8 cellular contexts compared by ENCODE assay signal in the genomic region with DNA sequence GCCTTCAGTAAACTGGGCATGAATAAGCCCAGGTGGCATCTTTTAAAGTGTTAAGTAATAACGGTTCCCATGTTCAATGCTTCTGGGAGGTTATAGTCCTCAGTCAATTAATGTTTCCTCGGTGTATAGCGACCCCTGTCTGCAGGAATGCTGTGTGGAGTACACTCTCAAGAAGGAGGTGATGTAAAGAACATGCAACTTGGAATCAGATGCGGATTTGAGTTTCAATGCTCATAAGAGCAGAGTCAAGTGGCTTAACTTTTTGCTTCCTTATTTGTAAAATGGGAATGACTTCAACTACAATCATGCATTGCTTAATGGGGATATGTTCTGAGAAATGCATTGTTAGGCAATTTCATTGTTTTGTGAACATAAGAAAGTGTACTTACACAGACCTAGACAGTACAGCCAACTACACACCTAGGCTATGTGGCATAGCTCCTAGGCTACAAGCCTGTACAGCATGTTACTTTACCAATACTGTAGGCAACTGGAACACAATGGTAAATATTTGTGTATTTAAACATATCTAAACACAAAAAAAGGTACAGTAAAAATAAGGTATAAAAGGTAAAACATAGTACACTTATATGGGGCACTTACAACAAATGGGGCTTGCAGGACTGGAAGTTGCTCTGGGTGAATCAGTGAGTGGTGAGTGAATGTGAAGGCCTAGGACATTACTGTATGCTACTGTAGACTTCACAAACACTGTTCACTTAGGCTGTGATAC. TPM values are rescaled to one million over a fixed set of nuclear protein-coding genes. Genes with fewer than 3 reads are reported as not detected.
DNase-seq lines count a peak whose midpoint lies in the region; ATAC-seq lines count a peak whose summit lies in the region.

No MANE protein-coding gene starts in this region.

- DNase-seq in AG08395 (ENCODE audit: low spot score) (peak; percentile 76), NCI-H2227 (lab: John Stamatoyannopoulos, UW; ENCODE audit: unreplicated experiment) (peak; percentile 45), dermis microvascular lymphatic vessel endothelial cell (ENCODE audit: low read depth in 2 of 2) (peak; percentile 38 to 82), medulla oblongata (ENCODE audit: extremely low spot score) (peak; percentile 83)
- DNase-seq in activated CD4-positive, alpha-beta T cell treated with anti-CD3 and anti-CD28 coated beads for 4 hours = peak; percentile 65 to 76
- peak; percentile 5 to 51 for DNase-seq in stimulated activated CD8-positive, alpha-beta memory T cell treated with anti-CD3 and anti-CD28 coated beads, Interleukin-4, amount 100 ng/mL, for 1 hour (ENCODE audit: low read depth in 2 of 2, low spot score in 1 of 2)

- ATAC-seq in GM18517 (IDR thresholded peaks at IDR 0.05; ENCODE audit: unreplicated experiment) = peak; percentile 96
- ATAC-seq in HG03066 (IDR thresholded peaks at IDR 0.05; ENCODE audit: low read depth, unreplicated experiment) = peak; percentile 91

RNA-seq across cellular contexts. Expression of gene MRPS35, which starts 6.7 kb away (rescaled TPM):
- total RNA-seq in dermis microvascular lymphatic vessel endothelial cell = 27.6 and 33.8 TPM in 2 replicates

RNA-seq across cellular contexts. Expression of gene REP15, which starts 7.6 kb away (rescaled TPM):
- 5.4 and 12.3 TPM in 2 replicates for total RNA-seq in dermis microvascular lymphatic vessel endothelial cell

Comparison
In these comparisons a context has a peak if more than half of its experiments do, and no peak if none do; other contexts are left out.
1. Peak in every context shown above with its lines: DNase-seq and ATAC-seq.
2. DNase-seq: peak in every context shown above with its lines; median percentile 83 in medulla oblongata; 76 in AG08395; 70 in activated CD4-positive, alpha-beta T cell treated with anti-CD3 and anti-CD28 coated beads for 4 hours; 60 in dermis microvascular lymphatic vessel endothelial cell; 45 in NCI-H2227; 28 in stimulated activated CD8-positive, alpha-beta memory T cell treated with anti-CD3 and anti-CD28 coated beads, Interleukin-4, amount 100 ng/mL, for 1 hour.